ENCODE assay signal across 1 cellular context in genomic region chrX:153945956-153946909, GRCh38.
TF ChIP-seq lines count a peak whose summit lies in the region.

No MANE protein-coding gene starts in this region.

TF ChIP-seq in endothelial cell of umbilical vein, 7 proteins besides CTCF, POLR2A, EP300 and RAD21:
- TF ChIP-seq EZH2 (IDR thresholded peaks at IDR 0.05; ENCODE audit: borderline replicate concordance, low read depth, low read length, severe bottlenecking) (no peak), POLR2AphosphoS5 (IDR thresholded peaks at IDR 0.05; ENCODE audit: insufficient read depth, low read depth, low read length) (no peak), JUN (IDR thresholded peaks at IDR 0.05; ENCODE audit: borderline replicate concordance, insufficient read depth, insufficient read length, low read depth) (no peak)
TF ChIP-seq in endothelial cell of umbilical vein: peak in this region for 0.
